In genomic region chr13:22736768-22737092, GRCh38 we compare ENCODE assay signal across 1 cellular context.
TF ChIP-seq lines count a peak whose summit lies in the region.

No MANE protein-coding gene starts in this region.

TF ChIP-seq in H1, 55 proteins besides CTCF, POLR2A, EP300 and RAD21 (continued from another document):
- TF ChIP-seq CHD2 (IDR thresholded peaks at IDR 0.05; ENCODE audit: low read length): no peak
- no peak for TF ChIP-seq BACH1 (IDR thresholded peaks at IDR 0.05; ENCODE audit: low read length)
- TF ChIP-seq ZNF274 (IDR thresholded peaks at IDR 0.05; ENCODE audit: borderline replicate concordance, extremely low read depth, low read length): no peak
- TF ChIP-seq HDAC2 (IDR thresholded peaks at IDR 0.05; ENCODE audit: borderline replicate concordance in 1 of 2, low read depth in 2 of 2, low read length in 2 of 2): no peak
- TF ChIP-seq SUZ12 (IDR thresholded peaks at IDR 0.05; ENCODE audit: low read length): no peak
- no peak for TF ChIP-seq JUN (IDR thresholded peaks at IDR 0.05; ENCODE audit: low read depth, low read length)
- no peak for TF ChIP-seq CREB1 (IDR thresholded peaks at IDR 0.05)
- TF ChIP-seq MAFK (IDR thresholded peaks at IDR 0.05; ENCODE audit: low read depth, low read length): no peak
- TF ChIP-seq GABPA (IDR thresholded peaks at IDR 0.05; ENCODE audit: borderline replicate concordance, insufficient read depth, low read length): no peak
- TF ChIP-seq JUND (IDR thresholded peaks at IDR 0.05; ENCODE audit: low read length): no peak
- TF ChIP-seq CEBPB (IDR thresholded peaks at IDR 0.05; ENCODE audit: low read depth, low read length): no peak
- TF ChIP-seq SRF (IDR thresholded peaks at IDR 0.05; ENCODE audit: low read depth, low read length): no peak
- no peak for TF ChIP-seq E2F6 (IDR thresholded peaks at IDR 0.05)
- no peak for TF ChIP-seq POU5F1 (IDR thresholded peaks at IDR 0.05; ENCODE audit: low read depth, low read length)
- TF ChIP-seq RNF2 (IDR thresholded peaks at IDR 0.05; ENCODE audit: borderline replicate concordance, low read depth, low read length, missing control alignments, poor library complexity, severe bottlenecking): no peak
TF ChIP-seq in H1: peak in this region for 0.
